In genomic region chr19:58361900-58362271, GRCh38 we compare ENCODE assay signal across 1 cellular context.
TF ChIP-seq lines count a peak whose summit lies in the region.

No MANE protein-coding gene starts in this region.

TF ChIP-seq in K562, 482 proteins besides CTCF, POLR2A, EP300 and RAD21 (continued from another document):
- TF ChIP-seq ZMIZ1 (IDR thresholded peaks at IDR 0.05; ENCODE audit: low read depth in 2 of 2, low read length in 2 of 2), result no peak
- TF ChIP-seq ETS2 (tag; IDR thresholded peaks at IDR 0.05; ENCODE audit: borderline replicate concordance, poor library complexity, severe bottlenecking), result no peak
- no peak for TF ChIP-seq SAFB2 (IDR thresholded peaks at IDR 0.05; ENCODE audit: borderline replicate concordance, low read depth, low read length, severe bottlenecking)
- TF ChIP-seq ZNF12 (CRISPR knock-in tag; IDR thresholded peaks at IDR 0.05), result peak; percentile 71
- TF ChIP-seq HDAC2 (IDR thresholded peaks at IDR 0.05), result no peak; the same call in 1 of the 2 replicates
- 0 out of 2 replicates have a peak, but pooled peaks have one; percentile 44 for TF ChIP-seq LCOR (CRISPR knock-in tag; IDR thresholded peaks at IDR 0.05)
- TF ChIP-seq OTX1 (CRISPR knock-in tag; IDR thresholded peaks at IDR 0.05), result peak; percentile 55; the same call in 1 of the 2 replicates
- TF ChIP-seq LEF1 (IDR thresholded peaks at IDR 0.05), result peak; percentile 39; the same call in 1 of the 2 replicates
- TF ChIP-seq ELF4 (CRISPR knock-in tag; IDR thresholded peaks at IDR 0.05), result no peak
- peak; percentile 63; the same call in 1 of the 2 replicates for TF ChIP-seq THRAP3 (IDR thresholded peaks at IDR 0.05; ENCODE audit: borderline replicate concordance)
- 0 out of 2 replicates have a peak, but pooled peaks have one; percentile 22 for TF ChIP-seq FOXJ2 (tag; IDR thresholded peaks at IDR 0.05)
- TF ChIP-seq ZC3H4 (CRISPR knock-in tag; IDR thresholded peaks at IDR 0.05; ENCODE audit: borderline replicate concordance), result peak; percentile 99
- no peak for TF ChIP-seq CREB1 (IDR thresholded peaks at IDR 0.05)
- TF ChIP-seq CREB1 (CRISPR knock-in tag; IDR thresholded peaks at IDR 0.05), result peak; percentile 20; the same call in 1 of the 2 replicates
- peak; percentile 67; the same call in 1 of the 2 replicates for TF ChIP-seq ZBTB2 (IDR thresholded peaks at IDR 0.05)
- TF ChIP-seq ZNF609 (CRISPR knock-in tag; IDR thresholded peaks at IDR 0.05; ENCODE audit: borderline replicate concordance), result 0 out of 2 replicates have a peak, but pooled peaks have one; percentile 86
- no peak for TF ChIP-seq ZNF512 (tag; IDR thresholded peaks at IDR 0.05)
- TF ChIP-seq YY1 (IDR thresholded peaks at IDR 0.05; ENCODE audit: borderline replicate concordance in 1 of 3, control insufficient read depth in 1 of 3, extremely low read depth in 1 of 3, insufficient read depth in 3 of 3, insufficient read length in 1 of 3, insufficient replicate concordance in 2 of 3, low read depth in 1 of 3, low read length in 2 of 3), result no peak
- no peak for TF ChIP-seq TAF15 (IDR thresholded peaks at IDR 0.05; ENCODE audit: low read depth, low read length)
- peak; percentile 99 for TF ChIP-seq KAT7 (CRISPR knock-in tag; IDR thresholded peaks at IDR 0.05; ENCODE audit: borderline replicate concordance)
- TF ChIP-seq ZNF740 (CRISPR knock-in tag; IDR thresholded peaks at IDR 0.05), result no peak
- peak in 1 of 2 experiments; percentile 28; a peak in 1 of 4 replicates for TF ChIP-seq ZNF740 (tag; IDR thresholded peaks at IDR 0.05)
- no peak for TF ChIP-seq CCNT2 (IDR thresholded peaks at IDR 0.05; ENCODE audit: borderline replicate concordance, extremely low read depth, insufficient read length, low read depth, low read length)
- TF ChIP-seq ZBED1 (IDR thresholded peaks at IDR 0.05), result no peak
- TF ChIP-seq GATAD2A (IDR thresholded peaks at IDR 0.05), result 0 out of 2 replicates have a peak, but pooled peaks have one; percentile 28
- TF ChIP-seq GMEB1 (CRISPR knock-in tag; IDR thresholded peaks at IDR 0.05), result peak; percentile 64
- TF ChIP-seq ZNF778 (CRISPR knock-in tag; IDR thresholded peaks at IDR 0.05), result no peak
- TF ChIP-seq E2F4 (CRISPR knock-in tag; IDR thresholded peaks at IDR 0.05; ENCODE audit: low read depth), result peak; percentile 72
- TF ChIP-seq CBX3 (IDR thresholded peaks at IDR 0.05; ENCODE audit: borderline replicate concordance in 1 of 2, low read length in 2 of 2), result no peak
- TF ChIP-seq ZNF592 (IDR thresholded peaks at IDR 0.05), result peak; percentile 73
- TF ChIP-seq SMARCA5 (IDR thresholded peaks at IDR 0.05), result peak; percentile 77; the same call in 1 of the 2 replicates
- TF ChIP-seq SETDB1 (IDR thresholded peaks at IDR 0.05; ENCODE audit: low read length), result no peak
- no peak for TF ChIP-seq ZNF217 (CRISPR knock-in tag; IDR thresholded peaks at IDR 0.05)
- peak in 1 of 2 experiments; percentile 10; a peak in 1 of 4 replicates for TF ChIP-seq TRIM24 (IDR thresholded peaks at IDR 0.05)
- TF ChIP-seq ZNF766 (CRISPR knock-in tag; conservative IDR thresholded peaks at IDR 0.05), result 0 out of 2 replicates have a peak, but pooled peaks have one; percentile 27
- no peak for TF ChIP-seq ELF2 (CRISPR knock-in tag; IDR thresholded peaks at IDR 0.05)
